21 cellular contexts compared by ENCODE assay signal in the genomic region with DNA sequence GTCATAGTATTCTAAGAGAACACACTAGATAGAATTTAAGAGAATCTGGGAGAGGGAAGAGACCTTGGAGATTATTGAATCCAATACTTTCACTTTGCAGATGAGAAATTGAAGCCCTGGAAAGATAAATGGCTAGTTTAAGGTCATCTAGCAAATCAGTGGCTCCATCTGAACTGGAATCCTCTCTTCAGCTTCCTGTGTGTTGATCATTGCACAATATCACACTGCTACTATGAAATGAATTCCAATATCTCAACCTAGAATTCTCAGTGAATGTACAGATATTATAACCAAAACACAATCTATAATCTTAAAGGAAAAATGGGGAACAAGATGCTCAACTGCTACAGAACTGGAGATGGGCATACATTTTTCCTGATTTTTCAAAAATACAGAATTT.
"Had no signal": no experiment of that assay in that cellular context is flagged by ENCODE, and none has a peak within 500 bp of the region (broad histone marks: within the 10 kb centered on the region; RNA-seq: fewer than 3 reads in every experiment).

No MANE protein-coding gene starts in this region.

- ATAC-seq: gastrocnemius medialis; heart right ventricle; lower lobe of right lung; pancreas; stimulated activated effector memory CD8-positive, alpha-beta T cell treated with anti-CD3 and anti-CD28 coated beads, Interleukin-12 subunit alpha, Interleukin-12 subunit beta, amount 100 ng/mL, for 72 hours; stimulated activated naive CD8-positive, alpha-beta T cell treated with anti-CD3 and anti-CD28 coated beads, Interleukin-15, Interleukin-2, amounts not matched to agents 100 U/mL and 50 U/mL, for 24 hours; upper lobe of right lung had no signal

- H3K27ac ChIP-seq: colonic mucosa, gastrocnemius medialis, heart right ventricle, left ventricle myocardium inferior, lower lobe of right lung, pancreas, prostate gland, right lobe of liver, suprapubic skin, tibial artery, upper lobe of right lung, vagina had no signal

- H3K36me3 ChIP-seq: colonic mucosa, gastrocnemius medialis, heart right ventricle, left ventricle myocardium inferior, lower lobe of right lung, pancreas, prostate gland, right lobe of liver, suprapubic skin, tibial artery, upper lobe of right lung, vagina had no signal

- FAIRE-seq: keratinocyte, pancreas had no signal

- H3K9me3 ChIP-seq: colonic mucosa, gastrocnemius medialis, heart right ventricle, left ventricle myocardium inferior, lower lobe of right lung, pancreas, prostate gland, right lobe of liver, suprapubic skin, tibial artery, upper lobe of right lung, vagina had no signal

- H3K4me3 ChIP-seq: colonic mucosa, gastrocnemius medialis, heart right ventricle, left ventricle myocardium inferior, lower lobe of right lung, pancreas, prostate gland, right lobe of liver, suprapubic skin, tibial artery, upper lobe of right lung, vagina had no signal

- H3K4me1 ChIP-seq: colonic mucosa, gastrocnemius medialis, heart right ventricle, left ventricle myocardium inferior, lower lobe of right lung, prostate gland, right lobe of liver, suprapubic skin, tibial artery, upper lobe of right lung, vagina had no signal

- DNase-seq: colonic mucosa; dermis blood vessel endothelial cell; gastrocnemius medialis; heart right ventricle; left ventricle myocardium inferior; lower lobe of right lung; midbrain; occipital lobe; pancreas; retina; right lobe of liver; stimulated activated CD4-positive, alpha-beta T cell treated with anti-CD3 and anti-CD28 coated beads, Interleukin-4, amount 100 ng/mL, for 1 hour; stimulated activated CD8-positive, alpha-beta memory T cell treated with anti-CD3 and anti-CD28 coated beads, Interleukin-4, amount 100 ng/mL, for 48 hours; stimulated activated naive CD8-positive, alpha-beta T cell treated with anti-CD3 and anti-CD28 coated beads, Interleukin-15, Interleukin-2, amounts not matched to agents 100 U/mL and 50 U/mL, for 24 hours; tibial artery; upper lobe of right lung had no signal

- H3K27me3 ChIP-seq: colonic mucosa, gastrocnemius medialis, pancreas, right lobe of liver, suprapubic skin, tibial artery, upper lobe of right lung, vagina had no signal
